ENCODE assay signal across 28 cellular contexts in genomic region chr2:83115155-83115554, GRCh38.
"Had no signal": no experiment of that assay in that cellular context is flagged by ENCODE, and none has a peak within 500 bp of the region (broad histone marks: within the 10 kb centered on the region; RNA-seq: fewer than 3 reads in every experiment).

No MANE protein-coding gene starts in this region.

- H3K27me3 Mint-ChIP-seq: progenitor cell of endocrine pancreas; stimulated activated naive B cell treated with anti-CD40 and anti-IgM and Interleukin-4, amounts not matched to agents 10 μg/mL and 1 μg/mL and 100 μg/mL, for 72 hours; stimulated activated naive CD8-positive, alpha-beta T cell treated with anti-CD3 and anti-CD28 coated beads, Interleukin-15, Interleukin-2, amounts not matched to agents 100 ng/mL and 50 ng/mL, for 24 hours had no signal

- H3K4me1 Mint-ChIP-seq: natural killer cell; nephron; neural progenitor cell; stimulated activated effector memory CD8-positive, alpha-beta T cell treated with anti-CD3 and anti-CD28 coated beads, Interleukin-12 subunit alpha, Interleukin-12 subunit beta, amount 100 ng/mL, for 72 hours; stimulated activated naive B cell treated with anti-CD40 and anti-IgM and Interleukin-4, amounts not matched to agents 10 μg/mL and 1 μg/mL and 100 μg/mL, for 72 hours had no signal

- H3K4me2 ChIP-seq: neural progenitor cell had no signal

- H3K27ac Mint-ChIP-seq: natural killer cell; nephron; neural progenitor cell; progenitor cell of endocrine pancreas; stimulated activated effector memory CD8-positive, alpha-beta T cell treated with anti-CD3 and anti-CD28 coated beads, Interleukin-12 subunit alpha, Interleukin-12 subunit beta, amount 100 ng/mL, for 72 hours; stimulated activated naive B cell treated with anti-CD40 and anti-IgM and Interleukin-4, amounts not matched to agents 10 μg/mL and 1 μg/mL and 100 μg/mL, for 72 hours; stimulated activated naive CD8-positive, alpha-beta T cell treated with anti-CD3 and anti-CD28 coated beads, Interleukin-15, Interleukin-2, amounts not matched to agents 100 ng/mL and 50 ng/mL, for 24 hours had no signal

- H3K4me3 Mint-ChIP-seq: natural killer cell; nephron; neural progenitor cell; stimulated activated effector memory CD8-positive, alpha-beta T cell treated with anti-CD3 and anti-CD28 coated beads, Interleukin-12 subunit alpha, Interleukin-12 subunit beta, amount 100 ng/mL, for 72 hours; stimulated activated naive B cell treated with anti-CD40 and anti-IgM and Interleukin-4, amounts not matched to agents 10 μg/mL and 1 μg/mL and 100 μg/mL, for 72 hours; stimulated activated naive CD8-positive, alpha-beta T cell treated with anti-CD3 and anti-CD28 coated beads, Interleukin-15, Interleukin-2, amounts not matched to agents 100 ng/mL and 50 ng/mL, for 24 hours had no signal

- H3K4me1 ChIP-seq: neural progenitor cell, parathyroid adenoma, psoas muscle, right lobe of liver, sigmoid colon, stomach, suprapubic skin, thyroid gland, tibial nerve, upper lobe of left lung, vagina had no signal

- H3K36me3 Mint-ChIP-seq: natural killer cell; neural progenitor cell; stimulated activated effector memory CD8-positive, alpha-beta T cell treated with anti-CD3 and anti-CD28 coated beads, Interleukin-12 subunit alpha, Interleukin-12 subunit beta, amount 100 ng/mL, for 72 hours; stimulated activated naive B cell treated with anti-CD40 and anti-IgM and Interleukin-4, amounts not matched to agents 10 μg/mL and 1 μg/mL and 100 μg/mL, for 72 hours had no signal

- H3K79me2 ChIP-seq: parathyroid adenoma had no signal

- DNase-seq: natural killer cell; occipital lobe; ovary; posterior cingulate gyrus; psoas muscle; right cardiac atrium; right lobe of liver; sigmoid colon; small intestine; stimulated activated CD4-positive, alpha-beta T cell treated with anti-CD3 and anti-CD28 coated beads, Interleukin-15, amount 100 ng/mL, for 24 hours; stimulated activated CD4-positive, alpha-beta T cell treated with anti-CD3 and anti-CD28 coated beads, Interleukin-2, amount 100 ng/mL, for 24 hours; stimulated activated CD4-positive, alpha-beta T cell treated with anti-CD3 and anti-CD28 coated beads, Interleukin-2, amount 100 ng/mL, for 48 hours; stimulated activated CD4-positive, alpha-beta T cell treated with anti-CD3 and anti-CD28 coated beads, Interleukin-4, amount 100 ng/mL, for 24 hours; stimulated activated naive B cell treated with anti-CD40 and anti-IgM and Interleukin-4, amounts not matched to agents 10 μg/mL and 1 μg/mL and 100 μg/mL, for 72 hours; stimulated activated naive CD4-positive, alpha-beta T cell treated with Interleukin-2 at 50 U/mL for 16 hours; stomach; thyroid gland; upper lobe of left lung had no signal

- H3K9ac ChIP-seq: neural progenitor cell, parathyroid adenoma had no signal

- H3K4me3 ChIP-seq: neural progenitor cell, ovary, psoas muscle, right lobe of liver, sigmoid colon, stomach, suprapubic skin, thoracic aorta, thyroid gland, tibial nerve, upper lobe of left lung, vagina had no signal

- H3K27ac ChIP-seq: neural progenitor cell, ovary, parathyroid adenoma, psoas muscle, right lobe of liver, sigmoid colon, stomach, suprapubic skin, thoracic aorta, thyroid gland, tibial nerve, upper lobe of left lung, vagina had no signal

- H3K36me3 ChIP-seq: neural progenitor cell, ovary, right lobe of liver, sigmoid colon, stomach, suprapubic skin, thoracic aorta, thyroid gland, tibial nerve, upper lobe of left lung, vagina had no signal

- H2AFZ ChIP-seq: neural progenitor cell, parathyroid adenoma had no signal

- H3K9me3 Mint-ChIP-seq: nephron, neural progenitor cell had no signal

- ATAC-seq: natural killer cell; psoas muscle; right cardiac atrium; right lobe of liver; stimulated activated effector memory CD8-positive, alpha-beta T cell treated with anti-CD3 and anti-CD28 coated beads, Interleukin-12 subunit alpha, Interleukin-12 subunit beta, amount 100 ng/mL, for 72 hours; stimulated activated naive B cell treated with anti-CD40 and anti-IgM and Interleukin-4, amounts not matched to agents 10 μg/mL and 1 μg/mL and 100 μg/mL, for 72 hours had no signal

- H3K27me3 ChIP-seq: neural progenitor cell, ovary, right lobe of liver, sigmoid colon, stomach, suprapubic skin, thyroid gland, tibial nerve, upper lobe of left lung, vagina had no signal

- H3K9me3 ChIP-seq: ovary, psoas muscle, right lobe of liver, sigmoid colon, stomach, suprapubic skin, thoracic aorta, thyroid gland, tibial nerve, upper lobe of left lung, vagina had no signal
